Comparison of ENCODE assay signal across 8 cellular contexts in the genomic region with DNA sequence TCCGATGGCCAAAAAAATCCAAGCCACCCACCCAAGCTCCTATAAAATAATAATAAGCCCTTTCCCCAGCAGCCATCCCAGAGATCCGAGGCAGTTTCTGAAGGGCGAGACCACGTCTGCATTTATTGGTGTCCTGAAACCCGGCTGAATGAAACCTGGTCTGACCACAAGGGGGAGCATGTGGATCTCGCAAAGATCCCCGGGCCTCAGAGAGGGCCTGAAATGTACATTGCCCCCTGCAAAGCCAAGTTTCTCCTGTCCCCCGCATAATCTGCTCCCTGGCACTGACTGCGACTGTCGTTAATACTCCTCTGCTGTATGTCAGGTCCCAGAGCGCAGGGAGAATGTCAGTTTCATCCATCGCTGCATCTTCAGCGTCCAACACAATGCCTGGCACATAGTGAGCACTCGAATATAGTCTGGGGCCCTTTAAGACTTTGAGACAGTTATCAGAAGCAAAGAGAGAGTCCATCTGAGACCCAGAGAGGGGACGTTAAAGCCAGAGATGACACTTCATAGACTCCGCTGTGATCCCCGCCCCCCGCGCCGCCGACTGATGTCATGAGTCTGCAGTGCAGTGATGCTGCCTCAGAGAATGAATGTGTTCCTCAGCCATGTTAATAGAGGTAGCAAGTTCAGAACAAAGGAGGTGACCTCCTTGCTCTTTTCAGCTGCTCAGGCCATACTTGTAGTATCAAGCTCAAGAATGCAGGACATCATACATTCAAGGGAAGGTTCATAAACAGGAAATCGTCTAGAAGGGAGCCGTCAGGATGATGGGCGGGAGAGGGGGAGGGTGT.
DNase-seq lines count a peak whose midpoint lies in the region; ATAC-seq and TF ChIP-seq lines count a peak whose summit lies in the region.

No MANE protein-coding gene starts in this region.

- DNase-seq in D341Med (ENCODE audit: low spot score), result peak; percentile 88
- peak; percentile 74 to 75 for DNase-seq in Kasumi-1 (lab: John Stamatoyannopoulos, UW)
- DNase-seq in RWPE1 (ENCODE audit: low spot score), result peak; percentile 95
- peak; percentile 48 for DNase-seq in activated T-helper 2 cell treated with anti-CD3 and anti-CD28 coated beads, Interferon-gamma antibody, Interleukin-2, Interleukin-4, amounts not matched to agents 10 μg/mL and 5 μg/mL and 100 μg/mL, durations not matched to agents 14 hours and 24 hours and 36 hours (ENCODE audit: low spot score)
- peak; percentile 35 for DNase-seq in foreskin melanocyte
- DNase-seq in osteoblast (ENCODE audit: insufficient read length, low spot score, missing footprints), result peak; percentile 97
- DNase-seq in testis, result peak; percentile 87

- H3K4me1 ChIP-seq in osteoblast (ENCODE audit: insufficient read depth, low read length) (no peaks in the 10 kb centered on the region), testis (no peaks in the 10 kb centered on the region)

- H3K9me3 Mint-ChIP-seq in activated T-helper 2 cell treated with anti-CD3 and anti-CD28 coated beads, Interferon-gamma antibody, Interleukin-2, Interleukin-4, amounts not matched to agents 10 μg/mL and 5 μg/mL and 100 μg/mL, durations not matched to agents 14 hours and 24 hours and 36 hours, result no peaks in the 10 kb centered on the region

- no peak for TF ChIP-seq POLR2A in testis (IDR thresholded peaks at IDR 0.05)

- no peaks in the 10 kb centered on the region for H3K79me2 ChIP-seq in osteoblast (ENCODE audit: insufficient read depth, low read length)

- H3K4me3 Mint-ChIP-seq in activated T-helper 2 cell treated with anti-CD3 and anti-CD28 coated beads, Interferon-gamma antibody, Interleukin-2, Interleukin-4, amounts not matched to agents 10 μg/mL and 5 μg/mL and 100 μg/mL, durations not matched to agents 14 hours and 24 hours and 36 hours (ENCODE audit: low read depth), result no peak overlapping the region

- CTCF ChIA-PET in RWPE1 (lab: Yijun Ruan, JAX), result interaction anchor here (0.6 to 4.1 kb wide), 24 partner anchors 10 to 511 kb away, joined by 3 to 30 read pairs (median 3); no protein-coding TSS in a partner anchor

- TF ChIP-seq CTCF in RWPE1 (conservative IDR thresholded peaks at IDR 0.05; ENCODE audit: low read depth), result peak; percentile 96
- TF ChIP-seq CTCF in osteoblast (IDR thresholded peaks at IDR 0.05; ENCODE audit: extremely low read depth, low read depth, low read length), result peak; percentile 84
- TF ChIP-seq CTCF in testis (IDR thresholded peaks at IDR 0.05), result peak; percentile 72 to 79 (median 77)

- H3K27me3 Mint-ChIP-seq in activated T-helper 2 cell treated with anti-CD3 and anti-CD28 coated beads, Interferon-gamma antibody, Interleukin-2, Interleukin-4, amounts not matched to agents 10 μg/mL and 5 μg/mL and 100 μg/mL, durations not matched to agents 14 hours and 24 hours and 36 hours (ENCODE audit: low read depth), result peaks cover 4% of the 10 kb centered on the region

- H3K4me1 Mint-ChIP-seq in activated T-helper 2 cell treated with anti-CD3 and anti-CD28 coated beads, Interferon-gamma antibody, Interleukin-2, Interleukin-4, amounts not matched to agents 10 μg/mL and 5 μg/mL and 100 μg/mL, durations not matched to agents 14 hours and 24 hours and 36 hours (ENCODE audit: low read depth), result peaks cover 8% of the 10 kb centered on the region

- no peak overlapping the region for H3K27ac ChIP-seq in RWPE1
- H3K27ac ChIP-seq in osteoblast (ENCODE audit: low read depth, low read length), result no peak overlapping the region
- no peak overlapping the region for H3K27ac ChIP-seq in testis

- H3K36me3 Mint-ChIP-seq in activated T-helper 2 cell treated with anti-CD3 and anti-CD28 coated beads, Interferon-gamma antibody, Interleukin-2, Interleukin-4, amounts not matched to agents 10 μg/mL and 5 μg/mL and 100 μg/mL, durations not matched to agents 14 hours and 24 hours and 36 hours (ENCODE audit: low read depth), result no peaks in the 10 kb centered on the region

- no peak for ATAC-seq in HG03571 (IDR thresholded peaks at IDR 0.05; ENCODE audit: unreplicated experiment)

- H3K4me2 ChIP-seq in osteoblast (ENCODE audit: insufficient read depth, low read length), result no peak overlapping the region

- no peak overlapping the region for H3K4me3 ChIP-seq in osteoblast (ENCODE audit: insufficient read depth, low read length)
- H3K4me3 ChIP-seq in testis, result no peak overlapping the region

- intact Hi-C loops in activated T-helper 2 cell treated with anti-CD3 and anti-CD28 coated beads, Interferon-gamma antibody, Interleukin-2, Interleukin-4, amounts not matched to agents 10 μg/mL and 5 μg/mL and 100 μg/mL, durations not matched to agents 14 hours and 24 hours and 36 hours (cut with micrococcal nuclease), result loop anchor here (2.0 to 5.0 kb wide), 2 partner anchors 96 to 293 kb away; partner anchors contain the start of gene CFAP77
- intact Hi-C loops in testis (cut with DNase I; ENCODE audit: low total_unique reads), result loop anchor here (5.0 kb wide), 1 partner anchor 64 kb away; no protein-coding TSS in a partner anchor

- H3K36me3 ChIP-seq in osteoblast (ENCODE audit: insufficient read depth, low read length) (no peaks in the 10 kb centered on the region), testis (ENCODE audit: low read depth, missing control alignments) (no peaks in the 10 kb centered on the region)

- H4K20me1 ChIP-seq in osteoblast (ENCODE audit: insufficient read depth, low read length), result no peaks in the 10 kb centered on the region

- H3K27me3 ChIP-seq in osteoblast (ENCODE audit: insufficient read depth, low read length) (peaks cover 39% of the 10 kb centered on the region), testis (no peaks in the 10 kb centered on the region)

- POLR2A ChIA-PET in RWPE1 (lab: Yijun Ruan, JAX; ENCODE audit: low non-redundant PET), result no interaction called here

- H3K9me3 ChIP-seq in osteoblast (ENCODE audit: low read depth, low read length) (no peaks in the 10 kb centered on the region), testis (no peaks in the 10 kb centered on the region)

- WGBS in testis, 2 donors, result 37 to 43% methylated on average over 24 of the region's 24 CpGs

- no peak overlapping the region for H2AFZ ChIP-seq in osteoblast (ENCODE audit: low read length)

- H3K27ac Mint-ChIP-seq in activated T-helper 2 cell treated with anti-CD3 and anti-CD28 coated beads, Interferon-gamma antibody, Interleukin-2, Interleukin-4, amounts not matched to agents 10 μg/mL and 5 μg/mL and 100 μg/mL, durations not matched to agents 14 hours and 24 hours and 36 hours, result no peak overlapping the region

Comparison
In these comparisons a context has a peak if more than half of its experiments do, and no peak if none do; other contexts are left out.
1. DNase-seq: peak in every context shown above with its lines; median percentile 97 in osteoblast; 95 in RWPE1; 88 in D341Med; 87 in testis; 74 in Kasumi-1; 48 in activated T-helper 2 cell treated with anti-CD3 and anti-CD28 coated beads, Interferon-gamma antibody, Interleukin-2, Interleukin-4, amounts not matched to agents 10 μg/mL and 5 μg/mL and 100 μg/mL, durations not matched to agents 14 hours and 24 hours and 36 hours; 35 in foreskin melanocyte.